ENCODE assay signal across 10 cellular contexts in the genomic region with DNA sequence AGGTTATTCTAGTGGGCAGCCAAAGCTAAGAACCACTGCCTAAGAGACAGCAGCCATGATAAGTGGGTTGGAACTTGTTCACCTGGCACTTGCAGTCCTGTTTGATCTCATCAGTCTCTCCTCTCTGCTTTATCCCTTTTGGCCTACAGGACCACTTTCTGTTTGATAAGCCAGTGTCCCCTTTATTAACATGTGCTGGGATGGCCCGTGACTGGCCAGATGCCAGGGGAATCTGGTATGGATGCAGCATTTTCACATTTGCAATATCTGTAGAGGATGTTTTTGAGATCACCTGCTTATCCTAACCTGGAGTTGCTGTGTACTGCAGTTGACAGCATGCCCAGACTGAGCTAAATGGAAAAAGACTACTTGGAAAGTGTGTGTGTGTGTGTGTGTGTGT. TPM values are rescaled to one million over a fixed set of nuclear protein-coding genes. Genes with fewer than 3 reads are reported as not detected.
"Had no signal": no experiment of that assay in that cellular context is flagged by ENCODE, and none has a peak within 500 bp of the region (broad histone marks: within the 10 kb centered on the region; RNA-seq: fewer than 3 reads in every experiment).

No MANE protein-coding gene starts in this region.

- H3K36me3 ChIP-seq: HAP-1 had no signal

- H3K9ac ChIP-seq: GM23248 had no signal

- ATAC-seq: GM23338, HCT116 had no signal

- FAIRE-seq: H54 had no signal

- H3K4me2 ChIP-seq: GM23338 had no signal

- H2AFZ ChIP-seq: GM23248, GM23338 had no signal

- H3K4me3 ChIP-seq: GM23248, GM23338, HAP-1 had no signal

- H3K27ac ChIP-seq: GM23248 had no signal

- DNase-seq: GM23248, GOT3, H7, H9, HCEC 1CT, HFFc6 had no signal

- H3K9me3 ChIP-seq: HAP-1 had no signal

- H3K4me1 ChIP-seq: HAP-1 had no signal

RNA-seq across cellular contexts. Expression of a gene that starts 23.6 kb away (rescaled TPM):
- total RNA-seq: GM23248, HFFc6 had no signal
- polyA plus RNA-seq: GM23248 had no signal
